ENCODE assay signal across 1 cellular context in genomic region chr15:55649058-55649423, GRCh38.
TF ChIP-seq lines count a peak whose summit lies in the region.

No MANE protein-coding gene starts in this region.

TF ChIP-seq in HepG2, 621 proteins besides CTCF, POLR2A, EP300 and RAD21 (continued from another document):
- TF ChIP-seq ZNF337 (CRISPR knock-in tag; IDR thresholded peaks at IDR 0.05; ENCODE audit: borderline replicate concordance, low read depth) (no peak), ZBED4 (CRISPR knock-in tag; IDR thresholded peaks at IDR 0.05; ENCODE audit: borderline replicate concordance) (no peak)
